1 cellular context compared by ENCODE assay signal in the genomic region with DNA sequence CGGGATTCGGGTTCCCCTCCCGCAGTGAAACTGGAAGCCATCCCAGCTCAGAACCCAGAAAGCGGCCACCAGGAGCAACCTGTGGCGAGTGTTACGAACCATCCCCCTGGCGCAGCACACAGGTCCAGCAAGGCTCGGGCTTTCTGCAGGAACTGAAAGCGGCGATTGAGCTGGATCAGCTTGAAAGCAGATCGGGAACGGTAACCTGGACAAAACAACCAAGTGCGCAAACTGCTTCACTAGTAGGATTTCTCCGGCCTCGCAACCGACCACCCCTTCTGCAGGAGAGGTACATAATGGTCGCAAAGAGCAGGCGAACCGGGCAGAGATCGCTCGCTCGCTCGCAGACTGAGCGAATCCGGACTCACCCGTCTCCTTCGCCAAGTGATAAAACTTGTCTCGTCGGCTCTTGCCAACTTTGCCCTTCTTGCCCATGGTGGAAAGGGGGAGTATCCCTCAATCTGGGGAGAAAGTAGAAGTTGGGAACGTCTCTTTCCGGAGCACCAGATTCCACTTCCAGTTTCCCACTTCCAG.
TF ChIP-seq lines count a peak whose summit lies in the region.

No MANE protein-coding gene starts in this region.

TF ChIP-seq in HepG2, 621 proteins besides CTCF, POLR2A, EP300 and RAD21 (continues in another document):
- TF ChIP-seq MIXL1 (CRISPR knock-in tag; IDR thresholded peaks at IDR 0.05), result no peak
- no peak; the same call in 1 of the 2 replicates for TF ChIP-seq MIER3 (CRISPR knock-in tag; IDR thresholded peaks at IDR 0.05; ENCODE audit: borderline replicate concordance)
- no peak for TF ChIP-seq ZNF547 (CRISPR knock-in tag; IDR thresholded peaks at IDR 0.05)
- no peak for TF ChIP-seq TCF7L2 (IDR thresholded peaks at IDR 0.05; ENCODE audit: low read depth, low read length)
- peak; percentile 56; the same call in 1 of the 2 replicates for TF ChIP-seq MAF1 (CRISPR knock-in tag; IDR thresholded peaks at IDR 0.05; ENCODE audit: borderline replicate concordance)
- TF ChIP-seq, protein P1, sequence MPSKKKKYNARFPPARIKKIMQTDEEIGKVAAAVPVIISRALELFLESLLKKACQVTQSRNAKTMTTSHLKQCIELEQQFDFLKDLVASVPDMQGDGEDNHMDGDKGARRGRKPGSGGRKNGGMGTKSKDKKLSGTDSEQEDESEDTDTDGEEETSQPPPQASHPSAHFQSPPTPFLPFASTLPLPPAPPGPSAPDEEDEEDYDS (CRISPR knock-in tag; IDR thresholded peaks at IDR 0.05), result no peak
- no peak for TF ChIP-seq KAT2B (IDR thresholded peaks at IDR 0.05; ENCODE audit: borderline replicate concordance, low read depth, low read length)
- TF ChIP-seq, protein P2, sequence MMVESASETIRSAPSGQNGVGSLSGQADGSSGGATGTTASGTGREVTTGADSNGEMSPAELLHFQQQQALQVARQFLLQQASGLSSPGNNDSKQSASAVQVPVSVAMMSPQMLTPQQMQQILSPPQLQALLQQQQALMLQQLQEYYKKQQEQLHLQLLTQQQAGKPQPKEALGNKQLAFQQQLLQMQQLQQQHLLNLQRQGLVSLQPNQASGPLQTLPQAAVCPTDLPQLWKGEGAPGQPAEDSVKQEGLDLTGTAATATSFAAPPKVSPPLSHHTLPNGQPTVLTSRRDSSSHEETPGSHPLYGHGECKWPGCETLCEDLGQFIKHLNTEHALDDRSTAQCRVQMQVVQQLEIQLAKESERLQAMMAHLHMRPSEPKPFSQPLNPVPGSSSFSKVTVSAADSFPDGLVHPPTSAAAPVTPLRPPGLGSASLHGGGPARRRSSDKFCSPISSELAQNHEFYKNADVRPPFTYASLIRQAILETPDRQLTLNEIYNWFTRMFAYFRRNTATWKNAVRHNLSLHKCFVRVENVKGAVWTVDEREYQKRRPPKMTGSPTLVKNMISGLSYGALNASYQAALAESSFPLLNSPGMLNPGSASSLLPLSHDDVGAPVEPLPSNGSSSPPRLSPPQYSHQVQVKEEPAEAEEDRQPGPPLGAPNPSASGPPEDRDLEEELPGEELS (CRISPR knock-in tag; IDR thresholded peaks at IDR 0.05), result 0 out of 2 replicates have a peak, but pooled peaks have one; percentile 10
- no peak for TF ChIP-seq TARDBP (CRISPR knock-in tag; IDR thresholded peaks at IDR 0.05)
- 0 out of 2 replicates have a peak, but pooled peaks have one; percentile 40 for TF ChIP-seq SNAPC2 (CRISPR knock-in tag; IDR thresholded peaks at IDR 0.05)
- TF ChIP-seq, protein P3, sequence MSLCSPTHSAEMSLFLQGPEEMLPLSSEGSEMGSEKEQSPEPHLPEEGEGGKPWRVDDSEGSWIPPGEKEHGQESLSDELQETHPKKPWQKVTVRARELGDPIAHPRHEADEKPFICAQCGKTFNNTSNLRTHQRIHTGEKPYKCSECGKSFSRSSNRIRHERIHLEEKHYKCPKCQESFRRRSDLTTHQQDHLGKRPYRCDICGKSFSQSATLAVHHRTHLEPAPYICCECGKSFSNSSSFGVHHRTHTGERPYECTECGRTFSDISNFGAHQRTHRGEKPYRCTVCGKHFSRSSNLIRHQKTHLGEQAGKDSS (CRISPR knock-in tag; IDR thresholded peaks at IDR 0.05; ENCODE audit: borderline replicate concordance, low read depth), result peak; percentile 68; the same call in 1 of the 2 replicates
- no peak for TF ChIP-seq ZNF749 (CRISPR knock-in tag; IDR thresholded peaks at IDR 0.05; ENCODE audit: borderline replicate concordance)
- TF ChIP-seq SALL1 (CRISPR knock-in tag; IDR thresholded peaks at IDR 0.05), result 0 out of 2 replicates have a peak, but pooled peaks have one; percentile 18
- no peak for TF ChIP-seq FOXK2 (IDR thresholded peaks at IDR 0.05)
- TF ChIP-seq ZNF761 (CRISPR knock-in tag; conservative IDR thresholded peaks at IDR 0.05), result no peak
- peak; percentile 56; the same call in 1 of the 2 replicates for TF ChIP-seq ZNF891 (CRISPR knock-in tag; IDR thresholded peaks at IDR 0.05)
- no peak for TF ChIP-seq SMARCE1 (IDR thresholded peaks at IDR 0.05; ENCODE audit: borderline replicate concordance)
- peak; percentile 80 for TF ChIP-seq AHR (CRISPR knock-in tag; IDR thresholded peaks at IDR 0.05)
- no peak for TF ChIP-seq NPAS2 (CRISPR knock-in tag; IDR thresholded peaks at IDR 0.05; ENCODE audit: borderline replicate concordance)
- TF ChIP-seq ZFP90 (CRISPR knock-in tag; IDR thresholded peaks at IDR 0.05; ENCODE audit: borderline replicate concordance), result no peak
- peak; percentile 46; the same call in 1 of the 2 replicates for TF ChIP-seq SSRP1 (CRISPR knock-in tag; IDR thresholded peaks at IDR 0.05)
- TF ChIP-seq, protein P4, sequence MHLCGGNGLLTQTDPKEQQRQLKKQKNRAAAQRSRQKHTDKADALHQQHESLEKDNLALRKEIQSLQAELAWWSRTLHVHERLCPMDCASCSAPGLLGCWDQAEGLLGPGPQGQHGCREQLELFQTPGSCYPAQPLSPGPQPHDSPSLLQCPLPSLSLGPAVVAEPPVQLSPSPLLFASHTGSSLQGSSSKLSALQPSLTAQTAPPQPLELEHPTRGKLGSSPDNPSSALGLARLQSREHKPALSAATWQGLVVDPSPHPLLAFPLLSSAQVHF (CRISPR knock-in tag; IDR thresholded peaks at IDR 0.05), result 0 out of 2 replicates have a peak, but pooled peaks have one; percentile 16
- no peak for TF ChIP-seq ZNF841 (CRISPR knock-in tag; IDR thresholded peaks at IDR 0.05; ENCODE audit: borderline replicate concordance)
- peak; percentile 57; the same call in 1 of the 2 replicates for TF ChIP-seq ZNF768 (CRISPR knock-in tag; IDR thresholded peaks at IDR 0.05)
- no peak for TF ChIP-seq ONECUT2 (CRISPR knock-in tag; IDR thresholded peaks at IDR 0.05)
- no peak for TF ChIP-seq RFX3 (CRISPR knock-in tag; IDR thresholded peaks at IDR 0.05)
- TF ChIP-seq ZNF33B (CRISPR knock-in tag; IDR thresholded peaks at IDR 0.05), result no peak
- no peak for TF ChIP-seq ZNF776 (CRISPR knock-in tag; IDR thresholded peaks at IDR 0.05)
- TF ChIP-seq CC2D1A (CRISPR knock-in tag; IDR thresholded peaks at IDR 0.05), result 0 out of 2 replicates have a peak, but pooled peaks have one; percentile 26
- peak; percentile 86 for TF ChIP-seq ZNF441 (CRISPR knock-in tag; IDR thresholded peaks at IDR 0.05; ENCODE audit: borderline replicate concordance)
- no peak for TF ChIP-seq ATM (IDR thresholded peaks at IDR 0.05; ENCODE audit: borderline replicate concordance)
- no peak for TF ChIP-seq TFDP1 (CRISPR knock-in tag; IDR thresholded peaks at IDR 0.05; ENCODE audit: borderline replicate concordance)
- TF ChIP-seq AKNA (CRISPR knock-in tag; IDR thresholded peaks at IDR 0.05; ENCODE audit: borderline replicate concordance), result no peak
- TF ChIP-seq, protein P5, sequence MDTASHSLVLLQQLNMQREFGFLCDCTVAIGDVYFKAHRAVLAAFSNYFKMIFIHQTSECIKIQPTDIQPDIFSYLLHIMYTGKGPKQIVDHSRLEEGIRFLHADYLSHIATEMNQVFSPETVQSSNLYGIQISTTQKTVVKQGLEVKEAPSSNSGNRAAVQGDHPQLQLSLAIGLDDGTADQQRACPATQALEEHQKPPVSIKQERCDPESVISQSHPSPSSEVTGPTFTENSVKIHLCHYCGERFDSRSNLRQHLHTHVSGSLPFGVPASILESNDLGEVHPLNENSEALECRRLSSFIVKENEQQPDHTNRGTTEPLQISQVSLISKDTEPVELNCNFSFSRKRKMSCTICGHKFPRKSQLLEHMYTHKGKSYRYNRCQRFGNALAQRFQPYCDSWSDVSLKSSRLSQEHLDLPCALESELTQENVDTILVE (CRISPR knock-in tag; IDR thresholded peaks at IDR 0.05), result 0 out of 2 replicates have a peak, but pooled peaks have one; percentile 8
- TF ChIP-seq CREM (IDR thresholded peaks at IDR 0.05), result no peak
- no peak for TF ChIP-seq CREM (CRISPR knock-in tag; IDR thresholded peaks at IDR 0.05)
- peak; percentile 9; the same call in 1 of the 2 replicates for TF ChIP-seq HDAC1 (CRISPR knock-in tag; IDR thresholded peaks at IDR 0.05)
- no peak for TF ChIP-seq ZNF280D (CRISPR knock-in tag; IDR thresholded peaks at IDR 0.05)
- TF ChIP-seq ZSCAN30 (CRISPR knock-in tag; IDR thresholded peaks at IDR 0.05), result peak; percentile 40; the same call in 1 of the 2 replicates
- TF ChIP-seq RBM22 (optimal IDR thresholded peaks at IDR 0.05; ENCODE audit: low read length), result no peak
- 0 out of 2 replicates have a peak, but pooled peaks have one; percentile 13 for TF ChIP-seq HNRNPL (IDR thresholded peaks at IDR 0.05; ENCODE audit: low read depth, low read length)
- TF ChIP-seq ZFP82 (CRISPR knock-in tag; IDR thresholded peaks at IDR 0.05; ENCODE audit: borderline replicate concordance), result peak; percentile 30; the same call in 1 of the 2 replicates
- TF ChIP-seq ZNF546 (CRISPR knock-in tag; conservative IDR thresholded peaks at IDR 0.05), result no peak
- no peak for TF ChIP-seq ESRRA (CRISPR knock-in tag; IDR thresholded peaks at IDR 0.05; ENCODE audit: low read depth)
- TF ChIP-seq KDM5B (CRISPR knock-in tag; IDR thresholded peaks at IDR 0.05; ENCODE audit: borderline replicate concordance), result no peak
- TF ChIP-seq HNF4G (IDR thresholded peaks at IDR 0.05; ENCODE audit: borderline replicate concordance, low read depth, low read length), result 0 out of 2 replicates have a peak, but pooled peaks have one; percentile 1
- TF ChIP-seq HNF4G (CRISPR knock-in tag; IDR thresholded peaks at IDR 0.05; ENCODE audit: borderline replicate concordance, low read depth), result no peak
- 0 out of 2 replicates have a peak, but pooled peaks have one; percentile 85 for TF ChIP-seq ZNF879 (CRISPR knock-in tag; IDR thresholded peaks at IDR 0.05)
- TF ChIP-seq PCBP1 (IDR thresholded peaks at IDR 0.05; ENCODE audit: borderline replicate concordance, low read depth, low read length), result 0 out of 2 replicates have a peak, but pooled peaks have one; percentile 21
- TF ChIP-seq, protein P6, sequence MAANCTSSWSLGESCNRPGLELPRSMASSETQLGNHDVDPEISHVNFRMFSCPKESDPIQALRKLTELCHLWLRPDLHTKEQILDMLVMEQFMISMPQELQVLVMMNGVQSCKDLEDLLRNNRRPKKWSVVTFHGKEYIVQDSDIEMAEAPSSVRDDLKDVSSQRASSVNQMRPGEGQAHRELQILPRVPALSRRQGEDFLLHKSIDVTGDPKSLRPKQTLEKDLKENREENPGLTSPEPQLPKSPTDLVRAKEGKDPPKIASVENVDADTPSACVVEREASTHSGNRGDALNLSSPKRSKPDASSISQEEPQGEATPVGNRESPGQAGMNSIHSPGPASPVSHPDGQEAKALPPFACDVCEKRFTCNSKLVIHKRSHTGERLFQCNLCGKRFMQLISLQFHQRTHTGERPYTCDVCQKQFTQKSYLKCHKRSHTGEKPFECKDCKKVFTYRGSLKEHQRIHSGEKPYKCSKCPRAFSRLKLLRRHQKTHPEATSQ (CRISPR knock-in tag; IDR thresholded peaks at IDR 0.05; ENCODE audit: borderline replicate concordance), result no peak
- 0 out of 2 replicates have a peak, but pooled peaks have one; percentile 3 for TF ChIP-seq CHD4 (IDR thresholded peaks at IDR 0.05; ENCODE audit: borderline replicate concordance, low read length)
